In the genomic region with DNA sequence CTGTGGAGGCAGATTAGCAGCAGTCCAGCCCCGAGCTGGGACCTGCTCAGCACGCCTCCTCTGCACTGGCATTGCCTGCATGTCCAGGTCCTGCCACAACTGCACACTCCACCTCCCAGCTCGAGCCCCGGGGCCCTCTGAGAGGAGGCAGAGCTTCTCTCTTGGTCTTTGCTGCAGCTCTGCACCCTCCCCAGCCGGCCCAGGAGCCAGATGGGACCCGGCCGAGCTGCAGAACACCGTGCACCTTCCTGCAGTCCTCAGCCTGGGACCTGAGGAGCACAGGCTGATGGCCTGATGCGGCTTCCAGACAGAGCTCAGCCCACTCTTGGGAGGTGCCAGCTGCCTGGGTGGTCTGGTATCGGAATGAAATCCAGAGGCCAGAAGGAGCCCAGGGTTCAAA, we compare ENCODE assay signal across 17 cellular contexts. TPM values are rescaled to one million over a fixed set of nuclear protein-coding genes. Genes with fewer than 3 reads are reported as not detected.
DNase-seq lines count a peak whose midpoint lies in the region; ATAC-seq, FAIRE-seq and TF ChIP-seq lines count a peak whose summit lies in the region.
"Had no signal": no experiment of that assay in that cellular context is flagged by ENCODE, and none has a peak within 500 bp of the region (broad histone marks: within the 10 kb centered on the region; RNA-seq: fewer than 3 reads in every experiment).

No MANE protein-coding gene starts in this region.

- H3K9ac ChIP-seq in kidney (ENCODE audit: low read length in 2 of 2): no peak overlapping the region

- H3K4me1 Mint-ChIP-seq in T-helper 1 cell treated with Interleukin-12 subunit alpha and Interleukin-12 subunit beta and Interleukin-4 antibody, amounts not matched to agents 30 μg/mL and 1 μg/mL, for 36 hours (ENCODE audit: low read depth): peaks cover 65% of the 10 kb centered on the region
- peaks cover 45% of the 10 kb centered on the region for H3K4me1 Mint-ChIP-seq in osteocyte (ENCODE audit: unreplicated experiment)

- H3K4me3 ChIP-seq in kidney (ENCODE audit: low read length in 2 of 2): no peak overlapping the region
- no peak overlapping the region for H3K4me3 ChIP-seq in aorta (ENCODE audit: low read length in 2 of 2)
- no peak overlapping the region for H3K4me3 ChIP-seq in ascending aorta

- peaks cover 30% of the 10 kb centered on the region for H3K9me3 Mint-ChIP-seq in T-helper 1 cell treated with Interleukin-12 subunit alpha and Interleukin-12 subunit beta and Interleukin-4 antibody, amounts not matched to agents 30 μg/mL and 1 μg/mL, for 36 hours
- H3K9me3 Mint-ChIP-seq in osteocyte (ENCODE audit: unreplicated experiment): peaks cover 10% of the 10 kb centered on the region

- H3K4me1 ChIP-seq in kidney (ENCODE audit: control insufficient read depth in 1 of 2, insufficient read depth in 1 of 2, low read depth in 1 of 2, low read length in 2 of 2): peaks cover 0 to 5% of the 10 kb centered on the region in 2 donors
- H3K4me1 ChIP-seq in aorta (ENCODE audit: control insufficient read depth in 1 of 2, insufficient read depth in 2 of 2, low read length in 2 of 2): no peaks in the 10 kb centered on the region
- peaks cover 15 to 17% of the 10 kb centered on the region in 2 donors for H3K4me1 ChIP-seq in ascending aorta

- intact Hi-C loops in Right ventricle myocardium superior (cut with DNase I) (no loop called here), Right ventricle myocardium inferior (cut with DNase I) (no loop called here), kidney (cut with DNase I) (loop anchor here (10.0 kb wide), 1 partner anchor 173 kb away; no protein-coding TSS in a partner anchor), aorta (cut with DNase I) (loop anchor here in 1 of 2 donors (10.0 kb wide), 1 partner anchor 293 kb away; no protein-coding TSS in a partner anchor), ascending aorta (cut with DNase I) (no loop called here)

- H3K27ac ChIP-seq in kidney (ENCODE audit: low read depth in 2 of 2, low read length in 2 of 2) (no peak overlapping the region), aorta (ENCODE audit: low read depth in 1 of 2, low read length in 2 of 2) (no peak overlapping the region), ascending aorta (no peak overlapping the region)

- H3K27me3 Mint-ChIP-seq in T-helper 1 cell treated with Interleukin-12 subunit alpha and Interleukin-12 subunit beta and Interleukin-4 antibody, amounts not matched to agents 30 μg/mL and 1 μg/mL, for 36 hours (ENCODE audit: low read depth): no peaks in the 10 kb centered on the region
- H3K27me3 Mint-ChIP-seq in osteocyte (ENCODE audit: unreplicated experiment): no peaks in the 10 kb centered on the region

- H3K4me3 Mint-ChIP-seq in T-helper 1 cell treated with Interleukin-12 subunit alpha and Interleukin-12 subunit beta and Interleukin-4 antibody, amounts not matched to agents 30 μg/mL and 1 μg/mL, for 36 hours: no peak overlapping the region
- H3K4me3 Mint-ChIP-seq in osteocyte (ENCODE audit: unreplicated experiment): no peak overlapping the region
- H3K4me3 Mint-ChIP-seq: neural crest cell; stimulated activated naive CD8-positive, alpha-beta T cell treated with anti-CD3 and anti-CD28 coated beads, Interleukin-15, Interleukin-2, amounts not matched to agents 100 ng/mL and 50 ng/mL, for 24 hours had no signal

- H3K36me3 ChIP-seq in kidney (ENCODE audit: control insufficient read depth in 1 of 2, insufficient read depth in 2 of 2, low read length in 2 of 2) (no peaks in the 10 kb centered on the region), aorta (ENCODE audit: control insufficient read depth in 1 of 2, insufficient read depth in 2 of 2, low read length in 1 of 2) (no peaks in the 10 kb centered on the region), ascending aorta (no peaks in the 10 kb centered on the region)

- peak overlapping the region; percentile 15 for H3K27ac Mint-ChIP-seq in T-helper 1 cell treated with Interleukin-12 subunit alpha and Interleukin-12 subunit beta and Interleukin-4 antibody, amounts not matched to agents 30 μg/mL and 1 μg/mL, for 36 hours
- no peak overlapping the region for H3K27ac Mint-ChIP-seq in osteocyte (ENCODE audit: unreplicated experiment)
- H3K27ac Mint-ChIP-seq: stimulated activated naive CD8-positive, alpha-beta T cell treated with anti-CD3 and anti-CD28 coated beads, Interleukin-15, Interleukin-2, amounts not matched to agents 100 ng/mL and 50 ng/mL, for 24 hours had no signal

- DNase-seq in Right ventricle myocardium superior (peak; percentile 31), Right ventricle myocardium inferior (ENCODE audit: missing footprints) (no peak), kidney (peak; percentile 53), aorta (peak; percentile 39 to 75), ascending aorta (ENCODE audit: low spot score in 2 of 2) (no peak), OCI-M2 (lab: John Stamatoyannopoulos, UW; ENCODE audit: unreplicated experiment) (no peak), osteocyte (ENCODE audit: extremely low spot score, unreplicated experiment) (no peak)
- DNase-seq: amniotic stem cell; effector memory CD8-positive, alpha-beta T cell; islet precursor cell; NCI-H2029; NCI-H524 treated with DMSO at 0.1 percent for 48 hours; PC-3 had no signal

- TF ChIP-seq CTCF in kidney (IDR thresholded peaks at IDR 0.05; ENCODE audit: borderline replicate concordance, extremely low read depth, insufficient read depth): no peak
- TF ChIP-seq CTCF in ascending aorta (IDR thresholded peaks at IDR 0.05): no peak
- no peak for TF ChIP-seq CTCF in osteocyte (IDR thresholded peaks at IDR 0.05)

- WGBS in aorta, 2 donors: 54 to 66% methylated on average over 10 of the region's 10 CpGs

- no peak for FAIRE-seq in kidney (lab: Jason Lieb, UNC)
- FAIRE-seq: GM12891 had no signal

- peaks cover 26% of the 10 kb centered on the region for H3K36me3 Mint-ChIP-seq in T-helper 1 cell treated with Interleukin-12 subunit alpha and Interleukin-12 subunit beta and Interleukin-4 antibody, amounts not matched to agents 30 μg/mL and 1 μg/mL, for 36 hours (ENCODE audit: low read depth)
- peaks cover 2% of the 10 kb centered on the region for H3K36me3 Mint-ChIP-seq in osteocyte (ENCODE audit: unreplicated experiment)

- ATAC-seq in Right ventricle myocardium superior (ENCODE audit: poor library complexity) (no peak), Right ventricle myocardium inferior (no peak), aorta (ENCODE audit: low FRiP score) (no peak)
- ATAC-seq: effector memory CD8-positive, alpha-beta T cell; PC-3 had no signal

- H3K9me3 ChIP-seq in kidney (ENCODE audit: control insufficient read depth in 1 of 2, low read length in 2 of 2) (peaks cover 0 to 8% of the 10 kb centered on the region in 2 donors), aorta (ENCODE audit: control insufficient read depth, low read length) (no peaks in the 10 kb centered on the region), ascending aorta (peaks cover 0 to 8% of the 10 kb centered on the region in 2 donors)

- H3K27me3 ChIP-seq in aorta (ENCODE audit: control insufficient read depth in 1 of 2, insufficient read depth in 2 of 2, low read length in 1 of 2) (no peaks in the 10 kb centered on the region), ascending aorta (no peaks in the 10 kb centered on the region)

RNA-seq across cellular contexts. Expression of a gene that starts 10.8 kb away (rescaled TPM):
- total RNA-seq in Right ventricle myocardium superior (13.0 TPM), Right ventricle myocardium inferior (16.5 TPM), kidney (25.9 TPM), aorta (10 to 100 TPM; 34.8 to 62.0 TPM), ascending aorta (64.9 TPM), osteocyte (52.8 and 63.2 TPM in 2 replicates)
- polyA plus RNA-seq in kidney (ENCODE audit: insufficient read depth, low read depth, low replicate concordance) (12.7 TPM), aorta (10 to 100 TPM; 21.2 to 36.8 TPM)

RNA-seq across cellular contexts. Expression of a gene that starts 47.3 kb away (rescaled TPM):
- total RNA-seq in Right ventricle myocardium superior (20.9 TPM), Right ventricle myocardium inferior (18.7 TPM), kidney (64.3 TPM), aorta (10 to 100 TPM; 62.6 to 65.4 TPM), ascending aorta (56.8 TPM), osteocyte (48.4 and 52.4 TPM in 2 replicates)
- polyA plus RNA-seq in kidney (ENCODE audit: insufficient read depth, low read depth, low replicate concordance) (5.7 TPM), aorta (10 to 100 TPM in 1 of 2 donors, 1 to 10 TPM in 1; 4.8 to 17.9 TPM)

Comparison
In these comparisons a context has a peak if more than half of its experiments do, and no peak if none do; other contexts are left out.
1. DNase-seq: peak in Right ventricle myocardium superior (single experiment), kidney (single experiment) and aorta (2 of 2); none in Right ventricle myocardium inferior (single experiment), ascending aorta (0 of 2), OCI-M2 (single experiment) and osteocyte (single experiment).